Comparison of ENCODE assay signal across 14 cellular contexts in genomic region chr2:200479617-200480292, GRCh38. TPM values are rescaled to one million over a fixed set of nuclear protein-coding genes. Genes with fewer than 3 reads are reported as not detected.
DNase-seq lines count a peak whose midpoint lies in the region; ATAC-seq and TF ChIP-seq lines count a peak whose summit lies in the region.
"Had no signal": no experiment of that assay in that cellular context is flagged by ENCODE, and none has a peak within 500 bp of the region (broad histone marks: within the 10 kb centered on the region; RNA-seq: fewer than 3 reads in every experiment).

No MANE protein-coding gene starts in this region.

- DNase-seq in activated CD8-positive, alpha-beta memory T cell treated with anti-CD3 and anti-CD28 coated beads, Interleukin-2, amount 10 ng/mL, durations not matched to agents 7 days and 5 days: no peak
- no peak for DNase-seq in activated CD8-positive, alpha-beta memory T cell treated with anti-CD3 and anti-CD28 coated beads, Interleukin-2, amount 50 U/mL, for 48 hours
- DNase-seq in astrocyte of the cerebellum (ENCODE audit: low read depth) (peak; percentile 18), left lung (no peak), vagina (ENCODE audit: extremely low spot score in 2 of 2) (no peak), testis (no peak), NCI-H1436 (lab: John Stamatoyannopoulos, UW) (no peak)
- DNase-seq: caudate nucleus; naive thymus-derived CD8-positive, alpha-beta T cell; NCI-H187 treated with DMSO at 0.1 percent for 48 hours; SHP77 treated with DMSO at 0.1 percent for 48 hours; stimulated activated CD4-positive, alpha-beta T cell treated with anti-CD3 and anti-CD28 coated beads, Interleukin-4, amount 100 ng/mL, for 24 hours; thyroid gland had no signal

- WGBS in testis, 2 donors: 54 to 60% methylated on average over 10 of the region's 10 CpGs

- H3K27ac ChIP-seq in left lung (peak overlapping the region in 1 of 2 donors; percentile 2), vagina (peak overlapping the region; percentile 26), testis (no peak overlapping the region)
- H3K27ac ChIP-seq: thyroid gland had no signal

- no peaks in the 10 kb centered on the region for H3K27me3 ChIP-seq in left lung
- no peaks in the 10 kb centered on the region for H3K27me3 ChIP-seq in vagina
- no peaks in the 10 kb centered on the region for H3K27me3 ChIP-seq in testis
- H3K27me3 ChIP-seq: thyroid gland had no signal

- intact Hi-C loops in left lung (cut with DNase I) (no loop called here), vagina (cut with DNase I) (loop anchor here (5.0 kb wide), 1 partner anchor 502 kb away; no protein-coding TSS in a partner anchor), testis (cut with DNase I; ENCODE audit: low total_unique reads) (loop anchor here (5.0 to 10.0 kb wide), 2 partner anchors 175 to 497 kb away; partner anchors contain the start of gene SPATS2L)

- H3K4me3 ChIP-seq in astrocyte of the cerebellum (ENCODE audit: low read depth, low read length): no peak overlapping the region
- H3K4me3 ChIP-seq in left lung: no peak overlapping the region
- H3K4me3 ChIP-seq in vagina: no peak overlapping the region
- H3K4me3 ChIP-seq in testis: no peak overlapping the region
- H3K4me3 ChIP-seq: thyroid gland had no signal

- H3K4me1 Mint-ChIP-seq in activated CD8-positive, alpha-beta memory T cell treated with anti-CD3 and anti-CD28 coated beads, Interleukin-2, amount 10 ng/mL, durations not matched to agents 7 days and 5 days: peaks cover 20% of the 10 kb centered on the region

- CTCF ChIA-PET in activated CD8-positive, alpha-beta memory T cell treated with anti-CD3 and anti-CD28 coated beads, Interleukin-2, amount 10 ng/mL, durations not matched to agents 7 days and 5 days (lab: Charles Lee): interaction anchor here (0.6 to 8.6 kb wide), 9 partner anchors 9 to 506 kb away, joined by 3 to 70 read pairs (median 3); no protein-coding TSS in a partner anchor

- no peak for ATAC-seq in activated CD8-positive, alpha-beta memory T cell treated with anti-CD3 and anti-CD28 coated beads, Interleukin-2, amount 10 ng/mL, durations not matched to agents 7 days and 5 days
- peak; percentile 69 for ATAC-seq in left lung
- ATAC-seq in GM18505 (IDR thresholded peaks at IDR 0.05; ENCODE audit: unreplicated experiment): no peak
- ATAC-seq: naive thymus-derived CD8-positive, alpha-beta T cell had no signal

- H3K9me3 ChIP-seq in left lung (no peaks in the 10 kb centered on the region), vagina (no peaks in the 10 kb centered on the region), testis (no peaks in the 10 kb centered on the region)
- H3K9me3 ChIP-seq: thyroid gland had no signal

- H3K4me1 ChIP-seq in left lung (peaks cover 0 to 9% of the 10 kb centered on the region in 2 donors), vagina (peaks cover 25% of the 10 kb centered on the region), testis (peaks cover 7% of the 10 kb centered on the region)
- H3K4me1 ChIP-seq: thyroid gland had no signal

- H3K27ac Mint-ChIP-seq in activated CD8-positive, alpha-beta memory T cell treated with anti-CD3 and anti-CD28 coated beads, Interleukin-2, amount 10 ng/mL, durations not matched to agents 7 days and 5 days: peak overlapping the region; percentile 67
- H3K27ac Mint-ChIP-seq: naive thymus-derived CD8-positive, alpha-beta T cell had no signal

- in situ Hi-C loops in astrocyte of the cerebellum (cut with HindIII; ENCODE audit: low sequenced_read_pairs): loop anchor here (5.0 kb wide), 1 partner anchor 507 kb away; no protein-coding TSS in a partner anchor

- no peaks in the 10 kb centered on the region for H3K9me3 Mint-ChIP-seq in activated CD8-positive, alpha-beta memory T cell treated with anti-CD3 and anti-CD28 coated beads, Interleukin-2, amount 10 ng/mL, durations not matched to agents 7 days and 5 days (ENCODE audit: low read depth)
- H3K9me3 Mint-ChIP-seq: naive thymus-derived CD8-positive, alpha-beta T cell had no signal

- TF ChIP-seq CTCF in astrocyte of the cerebellum (IDR thresholded peaks at IDR 0.05; ENCODE audit: low read depth, low read length, missing control alignments) (no peak), left lung (IDR thresholded peaks at IDR 0.05) (no peak), vagina (IDR thresholded peaks at IDR 0.05) (no peak), testis (IDR thresholded peaks at IDR 0.05) (no peak)

- H3K36me3 Mint-ChIP-seq in activated CD8-positive, alpha-beta memory T cell treated with anti-CD3 and anti-CD28 coated beads, Interleukin-2, amount 10 ng/mL, durations not matched to agents 7 days and 5 days: peaks cover 20% of the 10 kb centered on the region
- H3K36me3 Mint-ChIP-seq: naive thymus-derived CD8-positive, alpha-beta T cell had no signal

- H3K36me3 ChIP-seq in left lung: peaks cover 0 to 31% of the 10 kb centered on the region in 2 donors
- peaks cover 0 to 7% of the 10 kb centered on the region in 2 donors for H3K36me3 ChIP-seq in vagina
- no peaks in the 10 kb centered on the region for H3K36me3 ChIP-seq in testis (ENCODE audit: low read depth, missing control alignments)

- no peaks in the 10 kb centered on the region for H3K27me3 Mint-ChIP-seq in activated CD8-positive, alpha-beta memory T cell treated with anti-CD3 and anti-CD28 coated beads, Interleukin-2, amount 10 ng/mL, durations not matched to agents 7 days and 5 days

- TF ChIP-seq POLR2A in vagina (IDR thresholded peaks at IDR 0.05) (no peak), testis (IDR thresholded peaks at IDR 0.05) (no peak), GM18505 (IDR thresholded peaks at IDR 0.05; ENCODE audit: borderline replicate concordance, extremely low read depth, insufficient read depth, insufficient read length) (no peak)

- H3K4me3 Mint-ChIP-seq in activated CD8-positive, alpha-beta memory T cell treated with anti-CD3 and anti-CD28 coated beads, Interleukin-2, amount 10 ng/mL, durations not matched to agents 7 days and 5 days: no peak overlapping the region
- H3K4me3 Mint-ChIP-seq: naive thymus-derived CD8-positive, alpha-beta T cell had no signal

RNA-seq across cellular contexts. Expression of gene KCTD18, which starts 30.1 kb away (rescaled TPM):
- 10 to 100 TPM; 14.4 to 16.3 TPM for total RNA-seq in activated CD8-positive, alpha-beta memory T cell treated with anti-CD3 and anti-CD28 coated beads, Interleukin-2, amount 10 ng/mL, durations not matched to agents 7 days and 5 days
- 10 to 100 TPM; 13.8 to 14.3 TPM for total RNA-seq in left lung
- total RNA-seq in vagina: 16.9 TPM
- 10 to 100 TPM; 21.4 to 27.1 TPM for total RNA-seq in testis
- 16.9 TPM for polyA plus RNA-seq in testis (ENCODE audit: insufficient read depth, low read depth, low replicate concordance)

RNA-seq across cellular contexts. Expression of gene SGO2, which starts 46.3 kb away (rescaled TPM):
- total RNA-seq in activated CD8-positive, alpha-beta memory T cell treated with anti-CD3 and anti-CD28 coated beads, Interleukin-2, amount 10 ng/mL, durations not matched to agents 7 days and 5 days: 10 to 100 TPM; 39.7 to 52.5 TPM
- total RNA-seq in left lung (1 to 10 TPM; 3.6 to 7.2 TPM), vagina (1.7 TPM), testis (10 to 100 TPM; 25.1 to 46.0 TPM)
- 11.9 TPM for polyA plus RNA-seq in testis (ENCODE audit: insufficient read depth, low read depth, low replicate concordance)

Comparison
In these comparisons a context has a peak if more than half of its experiments do, and no peak if none do; other contexts are left out.
1. intact Hi-C loops: an anchor here in vagina (5.0 kb wide) and testis (5.0 to 10.0 kb wide); none called in left lung.